Comparison of ENCODE assay signal across 13 cellular contexts in the genomic region with DNA sequence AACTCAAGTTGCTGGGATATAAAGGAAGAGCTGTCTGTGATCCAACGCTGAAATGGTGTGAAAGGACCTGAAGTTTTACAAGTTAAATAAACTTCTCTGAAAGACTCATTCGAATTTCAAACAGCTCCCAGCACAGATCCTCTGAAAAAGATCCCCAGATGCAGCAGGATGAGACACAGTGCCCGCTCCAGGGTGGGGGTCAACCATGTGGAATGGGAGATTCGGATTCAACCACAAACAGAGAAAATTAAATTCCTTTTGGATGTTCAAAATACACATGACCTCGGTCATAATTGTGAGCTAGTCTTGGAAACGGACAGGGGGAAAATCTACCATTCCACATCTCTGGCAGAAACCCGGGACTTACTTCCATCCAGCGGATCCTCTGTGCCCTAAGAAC.
DNase-seq lines count a peak whose midpoint lies in the region; ATAC-seq and TF ChIP-seq lines count a peak whose summit lies in the region.
"Had no signal": no experiment of that assay in that cellular context is flagged by ENCODE, and none has a peak within 500 bp of the region (broad histone marks: within the 10 kb centered on the region; RNA-seq: fewer than 3 reads in every experiment).

No MANE protein-coding gene starts in this region.

- intact Hi-C loops in Calu3 (cut with micrococcal nuclease; ENCODE audit: unreplicated experiment) = loop anchor here (5.0 kb wide), 1 partner anchor 295 kb away; no protein-coding TSS in a partner anchor

- H3K9me3 ChIP-seq in muscle layer of colon (ENCODE audit: low read length) = no peaks in the 10 kb centered on the region
- H3K9me3 ChIP-seq in T-helper 17 cell (ENCODE audit: control insufficient read depth, low read length, poor library complexity, severe bottlenecking) = no peaks in the 10 kb centered on the region
- H3K9me3 ChIP-seq: ascending aorta, tibial nerve had no signal

- no peaks in the 10 kb centered on the region for H3K27me3 ChIP-seq in muscle layer of colon (ENCODE audit: control insufficient read depth in 1 of 2, insufficient read depth in 2 of 2, low read length in 2 of 2)
- H3K27me3 ChIP-seq: ascending aorta, tibial nerve had no signal

- CTCF ChIA-PET in activated naive CD4-positive, alpha-beta T cell treated with anti-CD3 and anti-CD28 coated beads, Interleukin-2, amount 10 ng/mL, durations not matched to agents 7 days and 5 days (lab: Charles Lee) = interaction anchor here (1.2 to 5.0 kb wide), 5 partner anchors 12 to 309 kb away, joined by 4 to 41 read pairs (median 26); no protein-coding TSS in a partner anchor
- CTCF ChIA-PET in Calu3 (lab: Charles Lee) = interaction anchor here (1.5 kb wide), 1 partner anchor 68 kb away, joined by 3 read pairs; no protein-coding TSS in a partner anchor

- TF ChIP-seq CTCF in brain (conservative IDR thresholded peaks at IDR 0.05) (no peak), Calu3 (IDR thresholded peaks at IDR 0.05; ENCODE audit: unreplicated experiment) (no peak)

- peaks cover 60% of the 10 kb centered on the region for H3K4me1 ChIP-seq in muscle layer of colon (ENCODE audit: insufficient read depth, low read length)

- H3K36me3 Mint-ChIP-seq in activated naive CD4-positive, alpha-beta T cell treated with anti-CD3 and anti-CD28 coated beads, Interleukin-2, amount 50 U/mL, for 72 hours = no peaks in the 10 kb centered on the region
- peaks cover 2% of the 10 kb centered on the region for H3K36me3 Mint-ChIP-seq in activated naive CD4-positive, alpha-beta T cell treated with anti-CD3 and anti-CD28 coated beads, Interleukin-2, amount 10 ng/mL, durations not matched to agents 7 days and 5 days
- H3K36me3 Mint-ChIP-seq in brain = no peaks in the 10 kb centered on the region
- H3K36me3 Mint-ChIP-seq in T-helper 17 cell (ENCODE audit: low read depth) = peaks cover 2% of the 10 kb centered on the region
- peaks cover 7% of the 10 kb centered on the region for H3K36me3 Mint-ChIP-seq in Calu3 (ENCODE audit: insufficient read depth, unreplicated experiment)

- peaks cover 4% of the 10 kb centered on the region for H3K27me3 Mint-ChIP-seq in activated naive CD4-positive, alpha-beta T cell treated with anti-CD3 and anti-CD28 coated beads, Interleukin-2, amount 10 ng/mL, durations not matched to agents 7 days and 5 days
- peaks cover 18% of the 10 kb centered on the region for H3K27me3 Mint-ChIP-seq in brain
- no peaks in the 10 kb centered on the region for H3K27me3 Mint-ChIP-seq in T-helper 17 cell
- no peaks in the 10 kb centered on the region for H3K27me3 Mint-ChIP-seq in Calu3 (ENCODE audit: unreplicated experiment)

- H3K27ac ChIP-seq in muscle layer of colon (ENCODE audit: low read depth, low read length) = peak overlapping the region; percentile 54

- no peak overlapping the region for H3K4me3 ChIP-seq in muscle layer of colon (ENCODE audit: low read depth in 1 of 2, low read length in 2 of 2)
- H3K4me3 ChIP-seq: ascending aorta, tibial nerve had no signal

- H3K9ac ChIP-seq in muscle layer of colon (ENCODE audit: low read length) = no peak overlapping the region

- no peaks in the 10 kb centered on the region for H3K9me3 Mint-ChIP-seq in activated naive CD4-positive, alpha-beta T cell treated with anti-CD3 and anti-CD28 coated beads, Interleukin-2, amount 50 U/mL, for 72 hours
- no peaks in the 10 kb centered on the region for H3K9me3 Mint-ChIP-seq in activated naive CD4-positive, alpha-beta T cell treated with anti-CD3 and anti-CD28 coated beads, Interleukin-2, amount 10 ng/mL, durations not matched to agents 7 days and 5 days
- H3K9me3 Mint-ChIP-seq in brain (peaks cover 0 to under 1% (median 0%) of the 10 kb centered on the region in 5 experiments), Calu3 (ENCODE audit: low read depth, unreplicated experiment) (no peaks in the 10 kb centered on the region)

- no peaks in the 10 kb centered on the region for H3K36me3 ChIP-seq in muscle layer of colon (ENCODE audit: insufficient read depth, low read length)
- H3K36me3 ChIP-seq: ascending aorta, tibial nerve had no signal

- H3K4me3 Mint-ChIP-seq in activated naive CD4-positive, alpha-beta T cell treated with anti-CD3 and anti-CD28 coated beads, Interleukin-2, amount 10 ng/mL, durations not matched to agents 7 days and 5 days = no peak overlapping the region
- H3K4me3 Mint-ChIP-seq in brain = peak overlapping the region in 1 of 5 experiments; percentile 40
- no peak overlapping the region for H3K4me3 Mint-ChIP-seq in T-helper 17 cell
- no peak overlapping the region for H3K4me3 Mint-ChIP-seq in Calu3 (ENCODE audit: low read depth, unreplicated experiment)

- H3K27ac Mint-ChIP-seq in activated naive CD4-positive, alpha-beta T cell treated with anti-CD3 and anti-CD28 coated beads, Interleukin-2, amount 50 U/mL, for 72 hours = peak overlapping the region; percentile 90 to 95
- H3K27ac Mint-ChIP-seq in activated naive CD4-positive, alpha-beta T cell treated with anti-CD3 and anti-CD28 coated beads, Interleukin-2, amount 10 ng/mL, durations not matched to agents 7 days and 5 days = no peak overlapping the region
- H3K27ac Mint-ChIP-seq in brain = peak overlapping the region in 3 of 5 experiments; percentile 16 to 72 (median 64)
- H3K27ac Mint-ChIP-seq in T-helper 17 cell = no peak overlapping the region
- H3K27ac Mint-ChIP-seq in Calu3 (ENCODE audit: unreplicated experiment) = no peak overlapping the region

- no TSS peak for BruUV-seq in Calu3 (replicated peaks; lab: Mats Ljungman, UMichigan)

- ATAC-seq in activated naive CD4-positive, alpha-beta T cell treated with anti-CD3 and anti-CD28 coated beads, Interleukin-2, amount 50 U/mL, for 72 hours = no peak
- ATAC-seq in T-helper 17 cell = no peak

- DNase-seq in activated naive CD4-positive, alpha-beta T cell treated with anti-CD3 and anti-CD28 coated beads, Interleukin-2, amount 50 U/mL, for 72 hours (ENCODE audit: low spot score in 2 of 2) = no peak
- DNase-seq in activated naive CD4-positive, alpha-beta T cell treated with anti-CD3 and anti-CD28 coated beads, Interleukin-2, amount 10 ng/mL, durations not matched to agents 7 days and 5 days = no peak
- DNase-seq in T-helper 17 cell = no peak
- no peak for DNase-seq in NCI-H69 (lab: John Stamatoyannopoulos, UW)
- DNase-seq in Calu3 = no peak
- DNase-seq in NCI-H1436 treated with DMSO at 0.1 percent for 48 hours (lab: John Stamatoyannopoulos, UW) = no peak
- DNase-seq: mammary epithelial cell; NCI-H2081 treated with DMSO at 0.1 percent for 48 hours; NK-92 treated with Interleukin-12 subunit alpha and Interleukin-12 subunit beta, amount 100 ng/mL, for 24 hours had no signal

- peaks cover 25% of the 10 kb centered on the region for H3K4me1 Mint-ChIP-seq in activated naive CD4-positive, alpha-beta T cell treated with anti-CD3 and anti-CD28 coated beads, Interleukin-2, amount 10 ng/mL, durations not matched to agents 7 days and 5 days
- peaks cover 58% of the 10 kb centered on the region for H3K4me1 Mint-ChIP-seq in brain
- peaks cover 25% of the 10 kb centered on the region for H3K4me1 Mint-ChIP-seq in T-helper 17 cell
- peaks cover 57% of the 10 kb centered on the region for H3K4me1 Mint-ChIP-seq in Calu3 (ENCODE audit: low read depth, unreplicated experiment)

Comparison
In these comparisons a context has a peak if more than half of its experiments do, and no peak if none do; other contexts are left out.
1. H3K27ac Mint-ChIP-seq: peak in activated naive CD4-positive, alpha-beta T cell treated with anti-CD3 and anti-CD28 coated beads, Interleukin-2, amount 50 U/mL, for 72 hours (2 of 2) and brain (3 of 5); none in activated naive CD4-positive, alpha-beta T cell treated with anti-CD3 and anti-CD28 coated beads, Interleukin-2, amount 10 ng/mL, durations not matched to agents 7 days and 5 days (single experiment), T-helper 17 cell (single experiment) and Calu3 (single experiment).